1 cellular context compared by ENCODE assay signal in the genomic region with DNA sequence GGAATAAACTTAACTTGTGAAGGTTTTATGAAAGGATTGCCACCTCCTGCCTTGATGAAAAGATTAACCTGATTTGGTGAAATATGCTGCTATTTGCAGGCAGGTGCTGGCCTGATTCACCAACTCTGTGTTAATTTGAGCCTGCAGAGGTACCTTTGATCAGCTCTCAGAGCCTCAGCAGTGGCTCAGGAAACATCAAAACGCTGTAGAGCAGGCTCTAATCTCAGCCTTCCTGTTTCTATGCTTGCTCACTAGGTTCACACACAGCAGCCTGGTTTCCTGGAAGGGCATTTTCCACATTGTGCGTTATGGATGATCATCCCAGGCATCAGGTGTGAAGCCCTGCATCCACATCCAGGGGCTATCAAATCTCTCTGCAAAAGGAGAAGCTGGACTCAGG.
TF ChIP-seq lines count a peak whose summit lies in the region.

No MANE protein-coding gene starts in this region.

TF ChIP-seq in K562, 482 proteins besides CTCF, POLR2A, EP300 and RAD21:
- TF ChIP-seq ZNF274 (IDR thresholded peaks at IDR 0.05; ENCODE audit: borderline replicate concordance, low read depth, low read length) (no peak), MYBL2 (IDR thresholded peaks at IDR 0.05; ENCODE audit: low read depth) (no peak), MYBL2 (CRISPR knock-in tag; IDR thresholded peaks at IDR 0.05; ENCODE audit: borderline replicate concordance) (no peak), RFX7 (CRISPR knock-in tag; IDR thresholded peaks at IDR 0.05) (no peak), ZNF175 (CRISPR knock-in tag; IDR thresholded peaks at IDR 0.05; ENCODE audit: low read depth) (no peak), HNRNPK (IDR thresholded peaks at IDR 0.05; ENCODE audit: low read depth, low read length, poor library complexity, severe bottlenecking) (no peak), POLR2G (IDR thresholded peaks at IDR 0.05; ENCODE audit: low read depth, low read length) (no peak), FOXA3 (CRISPR knock-in tag; conservative IDR thresholded peaks at IDR 0.05 in 1 of 2, IDR thresholded peaks at IDR 0.05 in 1 of 2) (no peak), NCOA1 (IDR thresholded peaks at IDR 0.05; ENCODE audit: low read depth) (no peak), ZNF780A (CRISPR knock-in tag; IDR thresholded peaks at IDR 0.05) (no peak), ZNF277 (CRISPR knock-in tag; IDR thresholded peaks at IDR 0.05; ENCODE audit: borderline replicate concordance) (no peak), TBL1XR1 (IDR thresholded peaks at IDR 0.05; ENCODE audit: low read length in 2 of 2) (no peak), E2F3 (CRISPR knock-in tag; IDR thresholded peaks at IDR 0.05) (no peak), NUFIP1 (IDR thresholded peaks at IDR 0.05; ENCODE audit: partially characterized antibody) (no peak), STAT6 (CRISPR knock-in tag; IDR thresholded peaks at IDR 0.05) (no peak), CREM (IDR thresholded peaks at IDR 0.05; ENCODE audit: low read depth) (no peak), HLTF (IDR thresholded peaks at IDR 0.05) (no peak), ZBTB2 (IDR thresholded peaks at IDR 0.05) (no peak), CXXC5 (CRISPR knock-in tag; IDR thresholded peaks at IDR 0.05) (no peak), ZBTB17 (CRISPR knock-in tag; IDR thresholded peaks at IDR 0.05) (no peak)
- TF ChIP-seq, protein P1, sequence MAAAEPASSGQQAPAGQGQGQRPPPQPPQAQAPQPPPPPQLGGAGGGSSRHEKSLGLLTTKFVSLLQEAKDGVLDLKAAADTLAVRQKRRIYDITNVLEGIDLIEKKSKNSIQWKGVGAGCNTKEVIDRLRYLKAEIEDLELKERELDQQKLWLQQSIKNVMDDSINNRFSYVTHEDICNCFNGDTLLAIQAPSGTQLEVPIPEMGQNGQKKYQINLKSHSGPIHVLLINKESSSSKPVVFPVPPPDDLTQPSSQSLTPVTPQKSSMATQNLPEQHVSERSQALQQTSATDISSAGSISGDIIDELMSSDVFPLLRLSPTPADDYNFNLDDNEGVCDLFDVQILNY (CRISPR knock-in tag; IDR thresholded peaks at IDR 0.05), result no peak
TF ChIP-seq in K562: peak in this region for 0.
